Comparison of ENCODE assay signal across 15 cellular contexts in genomic region chr12:110307372-110307771, GRCh38. TPM values are rescaled to one million over a fixed set of nuclear protein-coding genes. Genes with fewer than 3 reads are reported as not detected.
DNase-seq lines count a peak whose midpoint lies in the region; ATAC-seq, FAIRE-seq and TF ChIP-seq lines count a peak whose summit lies in the region.
"Had no signal": no experiment of that assay in that cellular context is flagged by ENCODE, and none has a peak within 500 bp of the region (broad histone marks: within the 10 kb centered on the region; RNA-seq: fewer than 3 reads in every experiment).

No MANE protein-coding gene starts in this region.

- H2BK20ac ChIP-seq in IMR-90 (ENCODE audit: low read depth, low read length), result no peak overlapping the region

- H2AFZ ChIP-seq in IMR-90 (replicated peaks; ENCODE audit: low read length, poor library complexity), result no peak overlapping the region
- no peak overlapping the region for H2AFZ ChIP-seq in GM12878 (ENCODE audit: control insufficient read depth, low read depth, low read length)

- WGBS in IMR-90 (ENCODE audit: extremely low coverage in 2 of 2, insufficient read length in 1 of 2), 2 experiments, result no CpG with 5 or more reads among the region's 3 CpGs
- WGBS in GM12878 (ENCODE audit: insufficient coverage, insufficient replicate concordance, low lambda C conversion rate, missing lambda C conversion rate), result 17% methylated on average over 3 of the region's 3 CpGs

- H3K4ac ChIP-seq in IMR-90 (ENCODE audit: low read depth, low read length), result no peak overlapping the region

- H3K56ac ChIP-seq in IMR-90 (ENCODE audit: extremely low read depth, insufficient read depth, low read length), result no peak overlapping the region

- H2BK5ac ChIP-seq in IMR-90 (ENCODE audit: low read depth, low read length, poor library complexity, severe bottlenecking), result peak overlapping the region; percentile 58

- no TSS peak for BruUV-seq in IMR-90 (replicated peaks; lab: Mats Ljungman, UMichigan)
- BruUV-seq in GM12878 (replicated peaks; lab: Mats Ljungman, UMichigan), result no TSS peak

- peaks cover 13 to 71% of the 10 kb centered on the region in 2 experiments for H3K79me1 ChIP-seq in IMR-90 (ENCODE audit: low read depth in 1 of 2, low read length in 2 of 2)

- no peak overlapping the region for H2BK120ac ChIP-seq in IMR-90 (ENCODE audit: low read depth, low read length)

- peak overlapping the region; percentile 56; the same call in 1 of the 2 replicates for H3K23ac ChIP-seq in IMR-90 (ENCODE audit: low read depth, low read length)

- H4K8ac ChIP-seq in IMR-90 (ENCODE audit: low read depth in 2 of 2, low read length in 2 of 2), result no peak overlapping the region

- no peaks in the 10 kb centered on the region for H3K27me3 ChIP-seq in IMR-90 (ENCODE audit: control insufficient read depth, insufficient read depth, low read length)
- H3K27me3 ChIP-seq in GM12878 (replicated peaks in 1 of 2; ENCODE audit: control insufficient read depth in 2 of 2, insufficient read depth in 2 of 2, low read length in 1 of 2), result no peaks in the 10 kb centered on the region
- H3K27me3 ChIP-seq: SJCRH30 had no signal

- H2BK15ac ChIP-seq in IMR-90 (ENCODE audit: low read depth, low read length), result no peak overlapping the region

- SMC1A ChIA-PET in GM12878 (lab: Charles Lee; ENCODE audit: uncharacterized antibody, unreplicated experiment), result interaction anchor here (1.0 kb wide), 1 partner anchor 12 kb away, joined by 4 read pairs; no protein-coding TSS in a partner anchor

- H4K91ac ChIP-seq in IMR-90 (ENCODE audit: insufficient read depth, low read depth, low read length), result no peak overlapping the region

- peaks cover 60% of the 10 kb centered on the region for H3K4me1 Mint-ChIP-seq in activated CD4-positive, alpha-beta T cell treated with anti-CD3 and anti-CD28 coated beads for 36 hours
- peaks cover 38% of the 10 kb centered on the region for H3K4me1 Mint-ChIP-seq in osteocyte (ENCODE audit: unreplicated experiment)

- no peak overlapping the region for H2AK9ac ChIP-seq in IMR-90 (replicated peaks; ENCODE audit: low read depth, low read length, poor library complexity)

- H3K4me2 ChIP-seq in IMR-90 (ENCODE audit: low read depth, low read length) (peak overlapping the region; percentile 22; the same call in 1 of the 2 replicates), GM12878 (ENCODE audit: control insufficient read depth, insufficient read depth) (peak overlapping the region; percentile 31)

- H3K79me2 ChIP-seq in GM12878 (ENCODE audit: control insufficient read depth, insufficient read depth, low read length), result peaks cover 83% of the 10 kb centered on the region

- POLR2A ChIA-PET in activated CD4-positive, alpha-beta T cell treated with anti-CD3 and anti-CD28 coated beads for 36 hours (lab: Charles Lee), result no interaction called here
- POLR2A ChIA-PET in IMR-90 (lab: Charles Lee; ENCODE audit: unreplicated experiment) (no interaction called here), GM12878 (lab: Charles Lee) (interaction anchor here (1.3 kb wide), 1 partner anchor 22 kb away, joined by 3 read pairs; no protein-coding TSS in a partner anchor)

- in situ Hi-C loops in IMR-90 (cut with MboI; ENCODE audit: low sequenced_read_pairs) (no loop called here), GM12878 (cut with MboI) (no loop called here)

- H4K20me1 ChIP-seq in IMR-90 (ENCODE audit: insufficient read depth, low read length) (peaks cover 85% of the 10 kb centered on the region), GM12878 (ENCODE audit: control insufficient read depth, insufficient read depth) (no peaks in the 10 kb centered on the region; the same call in 1 of the 2 replicates)

- no peak for FAIRE-seq in GM12878 (lab: Jason Lieb, UNC)
- FAIRE-seq: TTC549 had no signal

- H3K14ac ChIP-seq in IMR-90 (replicated peaks; ENCODE audit: low read depth, low read length), result 0 out of 2 replicates have a peak overlapping the region, but pooled peaks have one; percentile 13

- no peak overlapping the region for H2AK5ac ChIP-seq in IMR-90 (ENCODE audit: low read depth, low read length)

- peaks cover 27% of the 10 kb centered on the region for H3K9me1 ChIP-seq in IMR-90 (ENCODE audit: insufficient read depth, low read length)

- intact Hi-C loops in activated CD4-positive, alpha-beta T cell treated with anti-CD3 and anti-CD28 coated beads for 36 hours (cut with DNase I, micrococcal nuclease), result no loop called here
- intact Hi-C loops in IMR-90 (cut with micrococcal nuclease) (no loop called here), GM12878 (cut with micrococcal nuclease; ENCODE audit: unreplicated experiment) (no loop called here)

- peak; percentile 59 for ATAC-seq in activated CD4-positive, alpha-beta T cell treated with anti-CD3 and anti-CD28 coated beads for 36 hours
- no peak for ATAC-seq in IMR-90 (ENCODE audit: low read depth)
- ATAC-seq in GM12878, result peak; percentile 65
- no peak for ATAC-seq in GM21360 (IDR thresholded peaks at IDR 0.05; ENCODE audit: unreplicated experiment)
- ATAC-seq in HG03565 (IDR thresholded peaks at IDR 0.05; ENCODE audit: unreplicated experiment), result no peak

- H3K27ac ChIP-seq in IMR-90 (ENCODE audit: insufficient read depth, low read length), result no peak overlapping the region
- no peak overlapping the region; the same call in 1 of the 2 replicates for H3K27ac ChIP-seq in GM12878 (ENCODE audit: control insufficient read depth, insufficient read depth)
- H3K27ac ChIP-seq: 22Rv1, SJCRH30 had no signal

- H3K9me3 ChIP-seq in IMR-90 (ENCODE audit: control insufficient read depth, insufficient read depth, low read length) (no peaks in the 10 kb centered on the region), GM12878 (replicated peaks; ENCODE audit: control insufficient read depth, insufficient read depth, low read length) (no peaks in the 10 kb centered on the region)
- H3K9me3 ChIP-seq: SJCRH30 had no signal

- RAD21 ChIA-PET in GM12878 (lab: Charles Lee; ENCODE audit: unreplicated experiment), result no interaction called here

- H3K4me3 ChIP-seq in IMR-90 (ENCODE audit: insufficient read depth, low read depth, low read length) (no peak overlapping the region), GM12878 (no peak overlapping the region)
- H3K4me3 ChIP-seq: SJCRH30, skin epidermis had no signal

- H3K9ac ChIP-seq in IMR-90 (ENCODE audit: low read depth, low read length) (no peak overlapping the region), GM12878 (ENCODE audit: control insufficient read depth, insufficient read depth, low read length) (no peak overlapping the region)

- TF ChIP-seq EP300 in GM12878 (IDR thresholded peaks at IDR 0.05; ENCODE audit: borderline replicate concordance in 1 of 2, control insufficient read depth in 1 of 2, low read depth in 2 of 2, low read length in 2 of 2), result no peak

- H3K36me3 Mint-ChIP-seq in activated CD4-positive, alpha-beta T cell treated with anti-CD3 and anti-CD28 coated beads for 36 hours (ENCODE audit: low read depth), result peaks cover 50% of the 10 kb centered on the region
- H3K36me3 Mint-ChIP-seq in osteocyte (ENCODE audit: unreplicated experiment), result peaks cover 36% of the 10 kb centered on the region

- DNase-seq in activated CD4-positive, alpha-beta T cell treated with anti-CD3 and anti-CD28 coated beads for 36 hours, result peak; percentile 22
- no peak for DNase-seq in activated CD4-positive, alpha-beta T cell treated with anti-CD3 and anti-CD28 coated beads, Interleukin-2, amount 50 U/mL, for 4 hours
- DNase-seq in IMR-90 (no peak), GM12878 (ENCODE audit: low read depth, low spot score) (no peak), osteocyte (ENCODE audit: extremely low spot score, unreplicated experiment) (no peak), GF-D8 (lab: John Stamatoyannopoulos, UW) (no peak)
- DNase-seq: cerebellar nuclear complex, NCI-H146, occipital lobe, SJCRH30 had no signal

- no peak for TF ChIP-seq RAD21 in IMR-90 (IDR thresholded peaks at IDR 0.05; ENCODE audit: low read length)
- TF ChIP-seq RAD21 in GM12878 (IDR thresholded peaks at IDR 0.05; ENCODE audit: insufficient read depth, low read depth, low read length), result no peak

- no peak overlapping the region for H4K5ac ChIP-seq in IMR-90 (ENCODE audit: low read depth, low read length)

- CTCF ChIA-PET in activated CD4-positive, alpha-beta T cell treated with anti-CD3 and anti-CD28 coated beads for 36 hours (lab: Charles Lee), result no interaction called here
- CTCF ChIA-PET in IMR-90 (lab: Yijun Ruan, JAX) (no interaction called here), GM12878 (lab: Yijun Ruan, JAX) (no interaction called here)

- dilution Hi-C loops in IMR-90 (cut with HindIII; ENCODE audit: low sequenced_read_pairs, unreplicated experiment), result no loop called here

- H3K9me3 Mint-ChIP-seq in activated CD4-positive, alpha-beta T cell treated with anti-CD3 and anti-CD28 coated beads for 36 hours (ENCODE audit: low read depth), result no peaks in the 10 kb centered on the region
- no peaks in the 10 kb centered on the region for H3K9me3 Mint-ChIP-seq in osteocyte (ENCODE audit: unreplicated experiment)

- no peaks in the 10 kb centered on the region for H3K27me3 Mint-ChIP-seq in activated CD4-positive, alpha-beta T cell treated with anti-CD3 and anti-CD28 coated beads for 36 hours
- H3K27me3 Mint-ChIP-seq in osteocyte (ENCODE audit: unreplicated experiment), result no peaks in the 10 kb centered on the region

- no peak for TF ChIP-seq CTCF in IMR-90 (conservative IDR thresholded peaks at IDR 0.05; ENCODE audit: low read depth, low read length)
- no peak for TF ChIP-seq CTCF in GM12878 (IDR thresholded peaks at IDR 0.05 in 2 of 3, conservative IDR thresholded peaks at IDR 0.05 in 1 of 3; ENCODE audit: control insufficient read depth in 2 of 3, extremely low read depth in 1 of 3, insufficient read depth in 1 of 3, low read depth in 3 of 3, low read length in 3 of 3)
- TF ChIP-seq CTCF in osteocyte (IDR thresholded peaks at IDR 0.05), result no peak

- H3K18ac ChIP-seq in IMR-90 (ENCODE audit: low read depth, low read length), result no peak overlapping the region; the same call in 1 of the 2 replicates

- H3K27ac Mint-ChIP-seq in activated CD4-positive, alpha-beta T cell treated with anti-CD3 and anti-CD28 coated beads for 36 hours, result peak overlapping the region; percentile 63
- peak overlapping the region; percentile 46 for H3K27ac Mint-ChIP-seq in osteocyte (ENCODE audit: unreplicated experiment)

- peaks cover 37% of the 10 kb centered on the region for H3K36me3 ChIP-seq in IMR-90 (ENCODE audit: control insufficient read depth, insufficient read depth, low read length)
- peaks cover 10 to 33% of the 10 kb centered on the region in 2 experiments for H3K36me3 ChIP-seq in GM12878 (ENCODE audit: control insufficient read depth in 2 of 2, insufficient read depth in 2 of 2, low read length in 1 of 2)

- TF ChIP-seq POLR2A in IMR-90 (IDR thresholded peaks at IDR 0.05; ENCODE audit: low read depth, low read length) (no peak), GM12878 (IDR thresholded peaks at IDR 0.05; ENCODE audit: low read depth, low read length) (no peak)

- H3K4me3 Mint-ChIP-seq in activated CD4-positive, alpha-beta T cell treated with anti-CD3 and anti-CD28 coated beads for 36 hours, result no peak overlapping the region
- H3K4me3 Mint-ChIP-seq in osteocyte (ENCODE audit: unreplicated experiment), result no peak overlapping the region

- H3K4me1 ChIP-seq in IMR-90 (ENCODE audit: control insufficient read depth, insufficient read depth, low read length), result peaks cover 20% of the 10 kb centered on the region
- H3K4me1 ChIP-seq in GM12878 (ENCODE audit: control insufficient read depth, insufficient read depth, low read length), result peaks cover 12% of the 10 kb centered on the region; the same call in 1 of the 2 replicates
- H3K4me1 ChIP-seq: SJCRH30 had no signal

RNA-seq across cellular contexts. Expression of gene ATP2A2, which starts 26.3 kb away (rescaled TPM):
- total RNA-seq in activated CD4-positive, alpha-beta T cell treated with anti-CD3 and anti-CD28 coated beads for 36 hours, result 100 to 1,000 TPM; 116 to 130 TPM
- total RNA-seq in IMR-90 (2012; rRNA removed), result 225 and 230 TPM in 2 replicates
- 148 and 166 TPM in 2 replicates for polyA plus RNA-seq in IMR-90 (2012; rRNA removed)
- polyA plus RNA-seq in IMR-90 (2012; cell fraction: cytosol; rRNA removed), result 96.0 and 107 TPM in 2 replicates
- 278 and 358 TPM in 2 replicates for polyA plus RNA-seq in IMR-90 (2012; cell fraction: nucleus; rRNA removed; ENCODE audit: low replicate concordance)
- 177 and 186 TPM in 2 replicates for total RNA-seq in GM12878 (2013; cell fraction: nucleolus; rRNA removed)
- 74.9 and 80.2 TPM in 2 replicates for total RNA-seq in GM12878 (2014; rRNA removed)
- 31.7 and 33.3 TPM in 2 replicates for total RNA-seq in GM12878 (2014; rRNA removed; fragmentation: Illumina TruSeq; extraction: Trizol)
- 120 and 133 TPM in 2 replicates for total RNA-seq in GM12878 (2021)
- polyA plus RNA-seq in GM12878 (2011; ENCODE audit: low read depth), result 57.9 TPM
- polyA plus RNA-seq in GM12878 (2011; rRNA removed), result 25.3 and 35.5 TPM in 2 replicates
- polyA plus RNA-seq in GM12878 (2011; cell fraction: cytosol; rRNA removed), result 20.9 and 28.4 TPM in 2 replicates
- polyA plus RNA-seq in GM12878 (2011; cell fraction: nucleus; rRNA removed), result 107 and 121 TPM in 2 replicates
- polyA plus RNA-seq in GM12878 (2012), result 65.9 and 70.6 TPM in 2 replicates
- polyA plus RNA-seq in GM12878 (2014; fragmentation: Illumina TruSeq; extraction: Trizol), result 87.0 and 91.5 TPM in 2 replicates
- polyA plus RNA-seq in GM12878 (2014; fragmentation: Nextera tagmentation; extraction: Ambion mirVana), result 1 to 10 TPM; 3.7 to 5.1 TPM
- polyA plus RNA-seq in GM12878 (2014; rRNA removed), result 44.6 and 48.0 TPM in 2 replicates
- polyA plus RNA-seq in GM12878 (2016; fragmentation: Nextera tagmentation; extraction: Ambion mirVana), result 10 to 100 TPM; 23.7 to 29.1 TPM
- polyA minus RNA-seq in GM12878 (2011; rRNA and poly(A)+ RNA removed), result 53.8 and 71.5 TPM in 2 replicates
- polyA minus RNA-seq in GM12878 (2011; cell fraction: cytosol; rRNA and poly(A)+ RNA removed), result 29.8 and 34.0 TPM in 2 replicates
- polyA minus RNA-seq in GM12878 (2011; cell fraction: nucleus; rRNA and poly(A)+ RNA removed), result 56.6 and 89.7 TPM in 2 replicates
- total RNA-seq in osteocyte, result 183 and 197 TPM in 2 replicates

Comparison
In these comparisons a context has a peak if more than half of its experiments do, and no peak if none do; other contexts are left out.
1. ATAC-seq: peak in activated CD4-positive, alpha-beta T cell treated with anti-CD3 and anti-CD28 coated beads for 36 hours (single experiment) and GM12878 (single experiment); none in IMR-90 (single experiment), GM21360 (single experiment) and HG03565 (single experiment).